In the genomic region with DNA sequence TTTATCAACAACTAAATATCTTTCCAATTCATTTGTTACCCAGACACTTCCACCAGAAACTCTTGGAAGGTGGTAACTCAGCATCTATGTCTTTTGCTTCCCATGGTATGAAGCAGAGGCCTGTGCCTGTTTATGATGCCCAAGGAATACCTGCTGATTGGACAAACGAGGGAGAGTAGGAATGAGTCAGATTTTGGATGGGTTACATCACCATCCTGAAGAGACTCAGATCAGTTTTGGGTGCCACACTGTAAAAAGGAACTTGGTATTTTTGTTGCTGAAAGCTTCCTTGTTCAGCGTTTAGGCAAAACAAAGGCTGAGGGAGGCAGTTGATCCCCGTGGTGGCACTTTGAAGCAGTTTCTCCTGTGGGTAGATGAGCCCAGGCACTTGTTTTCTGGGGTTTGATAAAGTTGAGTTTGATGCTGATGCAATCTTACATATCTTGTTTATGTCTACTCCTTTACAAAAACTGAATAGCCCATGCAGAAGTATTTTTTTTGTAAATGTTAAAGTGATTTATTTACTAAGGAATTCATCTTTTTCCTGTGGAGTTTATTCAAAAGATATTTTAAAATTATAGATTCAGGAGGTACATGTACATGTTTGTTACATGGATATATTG, we compare ENCODE assay signal across 2 cellular contexts.
TF ChIP-seq lines count a peak whose summit lies in the region.

No MANE protein-coding gene starts in this region.

TF ChIP-seq in H1, 55 proteins besides CTCF, POLR2A, EP300 and RAD21:
- TF ChIP-seq GTF2F1 (IDR thresholded peaks at IDR 0.05; ENCODE audit: borderline replicate concordance, low read depth, low read length): no peak
- no peak for TF ChIP-seq SRF (IDR thresholded peaks at IDR 0.05; ENCODE audit: low read depth, low read length)
- TF ChIP-seq, protein P1, sequence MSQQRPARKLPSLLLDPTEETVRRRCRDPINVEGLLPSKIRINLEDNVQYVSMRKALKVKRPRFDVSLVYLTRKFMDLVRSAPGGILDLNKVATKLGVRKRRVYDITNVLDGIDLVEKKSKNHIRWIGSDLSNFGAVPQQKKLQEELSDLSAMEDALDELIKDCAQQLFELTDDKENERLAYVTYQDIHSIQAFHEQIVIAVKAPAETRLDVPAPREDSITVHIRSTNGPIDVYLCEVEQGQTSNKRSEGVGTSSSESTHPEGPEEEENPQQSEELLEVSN (IDR thresholded peaks at IDR 0.05): no peak
- no peak for TF ChIP-seq SIRT6 (IDR thresholded peaks at IDR 0.05; ENCODE audit: low read length)
- TF ChIP-seq, protein P2, sequence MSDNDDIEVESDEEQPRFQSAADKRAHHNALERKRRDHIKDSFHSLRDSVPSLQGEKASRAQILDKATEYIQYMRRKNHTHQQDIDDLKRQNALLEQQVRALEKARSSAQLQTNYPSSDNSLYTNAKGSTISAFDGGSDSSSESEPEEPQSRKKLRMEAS (IDR thresholded peaks at IDR 0.05): no peak
- TF ChIP-seq GABPA (IDR thresholded peaks at IDR 0.05; ENCODE audit: borderline replicate concordance, insufficient read depth, low read length): no peak
- TF ChIP-seq CEBPB (IDR thresholded peaks at IDR 0.05; ENCODE audit: low read depth, low read length): no peak
- TF ChIP-seq NRF1 (IDR thresholded peaks at IDR 0.05; ENCODE audit: low read depth, low read length): no peak

TF ChIP-seq in SK-N-SH, 30 proteins besides CTCF, POLR2A, EP300 and RAD21:
- TF ChIP-seq JUND (IDR thresholded peaks at IDR 0.05) (no peak), SIN3A (IDR thresholded peaks at IDR 0.05; ENCODE audit: borderline replicate concordance, low read depth, low read length) (no peak)
